ENCODE assay signal across 1 cellular context in genomic region chr7:155345490-155345889, GRCh38.
TF ChIP-seq lines count a peak whose summit lies in the region.

No MANE protein-coding gene starts in this region.

TF ChIP-seq in IMR-90, 13 proteins besides CTCF, POLR2A, EP300 and RAD21 (continued from another document):
- TF ChIP-seq ELK1 (IDR thresholded peaks at IDR 0.05; ENCODE audit: borderline replicate concordance, low read depth, low read length) (no peak), CHD1 (IDR thresholded peaks at IDR 0.05; ENCODE audit: low read depth, low read length) (no peak)
